4 cellular contexts compared by ENCODE assay signal in the genomic region with DNA sequence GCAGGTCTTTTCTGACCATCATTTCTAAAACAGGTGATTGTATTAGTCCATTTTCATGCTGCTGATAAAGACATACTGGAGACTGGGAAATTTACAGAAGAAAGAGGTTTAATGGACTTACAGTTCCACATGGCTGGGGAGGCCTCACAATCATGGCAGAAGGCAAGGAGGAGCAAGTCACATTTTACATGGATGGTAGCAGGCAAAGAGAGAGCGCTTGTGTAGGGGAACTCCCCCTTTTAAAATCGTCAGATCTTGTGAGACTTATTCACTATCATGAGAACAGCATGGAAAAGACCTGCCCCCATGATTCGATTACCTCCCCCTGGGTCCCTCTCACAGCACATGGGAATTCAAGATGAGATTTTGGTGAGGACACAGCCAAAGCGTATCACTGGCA. TPM values are rescaled to one million over a fixed set of nuclear protein-coding genes. Genes with fewer than 3 reads are reported as not detected.
DNase-seq lines count a peak whose midpoint lies in the region; ATAC-seq, FAIRE-seq and TF ChIP-seq lines count a peak whose summit lies in the region.
"Not testable (repeated sequence)": the region's sequence is repeated elsewhere in the genome, so short reads cannot be mapped to it uniquely, and the experiment has no call there.

No MANE protein-coding gene starts in this region.

- ATAC-seq in K562; HepG2; stimulated activated naive B cell treated with anti-CD40 and anti-IgM and Interleukin-4, amounts not matched to agents 10 μg/mL and 1 μg/mL and 100 μg/mL, for 72 hours (replicated peaks): not testable (repeated sequence)

- not testable (repeated sequence) for H3K27me3 ChIP-seq in K562 (ENCODE audit: control insufficient read depth in 2 of 2, insufficient read depth in 2 of 2, low read length in 2 of 2)
- peaks cover 2 to 23% of the 10 kb centered on the region in 2 experiments; a peak in 3 of 5 replicates for H3K27me3 ChIP-seq in HepG2 (ENCODE audit: control insufficient read depth in 1 of 2, insufficient read depth in 2 of 2, low read length in 2 of 2)

- CTCF ChIA-PET in K562 (lab: Yijun Ruan, JAX; ENCODE audit: low intra/inter-chr PET ratio); HepG2 (lab: Yijun Ruan, JAX; ENCODE audit: low intra/inter-chr PET ratio, low total read pairs): not testable (repeated sequence)

- FAIRE-seq in K562 (lab: Jason Lieb, UNC); HepG2 (lab: Jason Lieb, UNC): not testable (repeated sequence)

- not testable (repeated sequence) for BruUV-seq in K562 (replicated peaks; lab: Mats Ljungman, UMichigan); HepG2 (replicated peaks; lab: Mats Ljungman, UMichigan)

- POLR2A ChIA-PET in K562 (lab: Yijun Ruan, JAX); HepG2 (lab: Yijun Ruan, JAX): not testable (repeated sequence)

- peak overlapping the region; percentile 78 for H3K27ac Mint-ChIP-seq in endothelial cell (ENCODE audit: unreplicated experiment)
- H3K27ac Mint-ChIP-seq in stimulated activated naive B cell treated with anti-CD40 and anti-IgM and Interleukin-4, amounts not matched to agents 10 μg/mL and 1 μg/mL and 100 μg/mL, for 72 hours: peak overlapping the region; percentile 27

- 49% methylated on average over 4 of the region's 4 CpGs for WGBS in K562 (ENCODE audit: insufficient coverage, low coverage, missing lambda C conversion rate)
- 63% methylated on average over 4 of the region's 4 CpGs for WGBS in HepG2 (ENCODE audit: low lambda C conversion rate)

- not testable (repeated sequence) for TF ChIP-seq RAD21 in K562 (CRISPR knock-in tag; conservative IDR thresholded peaks at IDR 0.05 in 1 of 2, IDR thresholded peaks at IDR 0.05 in 1 of 2); HepG2 (CRISPR knock-in tag; IDR thresholded peaks at IDR 0.05)

- not testable (repeated sequence) for TF ChIP-seq POLR2A in K562 (conservative IDR thresholded peaks at IDR 0.05); HepG2 (IDR thresholded peaks at IDR 0.05; ENCODE audit: insufficient read depth in 1 of 2, low read depth in 2 of 2, low read length in 2 of 2)

- intact Hi-C loops in K562 (cut with micrococcal nuclease); HepG2 (cut with micrococcal nuclease; ENCODE audit: unreplicated experiment): not testable (repeated sequence)

- not testable (repeated sequence) for TF ChIP-seq CTCF in K562 (IDR thresholded peaks at IDR 0.05 in 2 of 3, conservative IDR thresholded peaks at IDR 0.05 in 1 of 3; ENCODE audit: insufficient read depth in 2 of 3, low read depth in 1 of 3, low read length in 3 of 3); endothelial cell (IDR thresholded peaks at IDR 0.05; ENCODE audit: unreplicated experiment); HepG2 (CRISPR knock-in tag; IDR thresholded peaks at IDR 0.05)

- H3K9me3 ChIP-seq in K562 (replicated peaks; ENCODE audit: control insufficient read depth, insufficient read depth, low read depth, low read length); HepG2 (ENCODE audit: low read length): not testable (repeated sequence)

- H3K36me3 ChIP-seq in K562 (ENCODE audit: control insufficient read depth, insufficient read depth, low read length); HepG2 (replicated peaks in 1 of 2; ENCODE audit: control insufficient read depth in 1 of 2, insufficient read depth in 2 of 2, low read length in 2 of 2): not testable (repeated sequence)

- not testable (repeated sequence) for H3K4me1 Mint-ChIP-seq in endothelial cell (ENCODE audit: unreplicated experiment); stimulated activated naive B cell treated with anti-CD40 and anti-IgM and Interleukin-4, amounts not matched to agents 10 μg/mL and 1 μg/mL and 100 μg/mL, for 72 hours

- in situ Hi-C loops in K562 (cut with MboI); HepG2 (cut with HindIII; ENCODE audit: extremely low pct_ligation_motif_present, low pct_unique_long_range_greater_than_20kb): not testable (repeated sequence)

- not testable (repeated sequence) for H3K27ac ChIP-seq in K562 (ENCODE audit: extremely low read depth, low read depth, low read length); HepG2 (ENCODE audit: extremely low read length, insufficient read depth, low read length)

- H2AFZ ChIP-seq in K562 (ENCODE audit: low read depth, low read length); HepG2 (ENCODE audit: low read length): not testable (repeated sequence)

- H3K9me3 Mint-ChIP-seq in endothelial cell (ENCODE audit: unreplicated experiment); stimulated activated naive B cell treated with anti-CD40 and anti-IgM and Interleukin-4, amounts not matched to agents 10 μg/mL and 1 μg/mL and 100 μg/mL, for 72 hours: not testable (repeated sequence)

- H4K20me1 ChIP-seq in K562 (replicated peaks; ENCODE audit: control insufficient read depth, insufficient read depth, low read length); HepG2 (ENCODE audit: insufficient read depth, low read length): not testable (repeated sequence)

- H3K4me3 ChIP-seq in K562; HepG2 (replicated peaks in 1 of 3; ENCODE audit: insufficient read depth in 1 of 3, low read depth in 2 of 3, low read length in 3 of 3): not testable (repeated sequence)

- H3K79me2 ChIP-seq in K562 (ENCODE audit: control insufficient read depth, insufficient read depth, low read length); HepG2 (ENCODE audit: insufficient read depth, low read length): not testable (repeated sequence)

- H3K4me1 ChIP-seq in K562 (replicated peaks in 1 of 2; ENCODE audit: control insufficient read depth in 2 of 2, insufficient read depth in 2 of 2, low read length in 2 of 2): not testable (repeated sequence)
- H3K4me1 ChIP-seq in HepG2 (ENCODE audit: insufficient read depth, low read length): peaks cover 14% of the 10 kb centered on the region

- H3K27me3 Mint-ChIP-seq in endothelial cell (ENCODE audit: unreplicated experiment); stimulated activated naive B cell treated with anti-CD40 and anti-IgM and Interleukin-4, amounts not matched to agents 10 μg/mL and 1 μg/mL and 100 μg/mL, for 72 hours: not testable (repeated sequence)

- TF ChIP-seq EP300 in K562 (IDR thresholded peaks at IDR 0.05; ENCODE audit: low read length); HepG2 (IDR thresholded peaks at IDR 0.05; ENCODE audit: low read depth in 2 of 2, low read length in 2 of 2); HepG2 (CRISPR knock-in tag; IDR thresholded peaks at IDR 0.05; ENCODE audit: borderline replicate concordance): not testable (repeated sequence)

- H3K9ac ChIP-seq in K562 (ENCODE audit: insufficient read depth in 1 of 2, low read depth in 2 of 2, low read length in 2 of 2); HepG2 (ENCODE audit: insufficient read depth, low read depth, low read length): not testable (repeated sequence)

- DNase-seq in K562 (ENCODE audit: extremely low read depth in 1 of 4, low spot score in 3 of 4); endothelial cell (ENCODE audit: low spot score); HepG2 (ENCODE audit: low spot score); stimulated activated naive B cell treated with anti-CD40 and anti-IgM and Interleukin-4, amounts not matched to agents 10 μg/mL and 1 μg/mL and 100 μg/mL, for 72 hours: not testable (repeated sequence)

- H3K4me2 ChIP-seq in K562 (ENCODE audit: insufficient read depth, low read length); HepG2 (ENCODE audit: low read depth, low read length): not testable (repeated sequence)

- not testable (repeated sequence) for H3K4me3 Mint-ChIP-seq in endothelial cell (ENCODE audit: unreplicated experiment); stimulated activated naive B cell treated with anti-CD40 and anti-IgM and Interleukin-4, amounts not matched to agents 10 μg/mL and 1 μg/mL and 100 μg/mL, for 72 hours

- H3K36me3 Mint-ChIP-seq in endothelial cell (ENCODE audit: low read depth, unreplicated experiment); stimulated activated naive B cell treated with anti-CD40 and anti-IgM and Interleukin-4, amounts not matched to agents 10 μg/mL and 1 μg/mL and 100 μg/mL, for 72 hours: not testable (repeated sequence)

- not testable (repeated sequence) for H3K9me1 ChIP-seq in K562 (ENCODE audit: control insufficient read depth, insufficient read depth, low read length)

RNA-seq across cellular contexts. Expression of gene EIF3D, which starts 4.4 kb away (rescaled TPM):
- total RNA-seq in K562 (2011; cell fraction: chromatin; rRNA removed; ENCODE audit: low replicate concordance): 224 and 314 TPM in 2 replicates
- total RNA-seq in K562 (2011; cell fraction: nucleolus; rRNA removed): 208 and 235 TPM in 2 replicates
- total RNA-seq in K562 (2011; cell fraction: nucleoplasm; rRNA removed): 194 and 205 TPM in 2 replicates
- total RNA-seq in K562 (2014; rRNA removed) (279 and 290 TPM in 2 replicates), K562 (2014; rRNA removed; fragmentation: Illumina TruSeq; extraction: Trizol) (256 and 278 TPM in 2 replicates), K562 (2015; rRNA removed; fragmentation: Illumina TruSeq; extraction: Trizol) (265 and 279 TPM in 2 replicates), K562 (2021) (191 and 207 TPM in 2 replicates), endothelial cell (ENCODE audit: unreplicated experiment) (189 TPM), HepG2 (2016; rRNA removed; fragmentation: Illumina TruSeq; extraction: Trizol) (118 and 127 TPM in 2 replicates)
- polyA plus RNA-seq in K562 (2011; rRNA removed) (397 and 422 TPM in 2 replicates), K562 (2014; fragmentation: Illumina TruSeq; extraction: Trizol) (368 and 398 TPM in 2 replicates), K562 (2014; fragmentation: Nextera tagmentation; extraction: Ambion mirVana) (100 to 1,000 TPM; 199 to 351 TPM), K562 (2014; rRNA removed) (278 and 293 TPM in 2 replicates), HepG2 (2011; rRNA removed) (229 and 274 TPM in 2 replicates)
- polyA plus RNA-seq in K562 (2011; cell fraction: cytosol; rRNA removed): 502 and 509 TPM in 2 replicates
- polyA plus RNA-seq in K562 (2011; cell fraction: nucleus; rRNA removed): 297 TPM in 2 replicates
- polyA plus RNA-seq in K562 (2012): 208 and 287 TPM in 2 replicates
- 513 and 629 TPM in 2 replicates for polyA minus RNA-seq in K562 (2011; rRNA and poly(A)+ RNA removed)
- polyA minus RNA-seq in K562 (2011; cell fraction: cytosol; rRNA and poly(A)+ RNA removed): 261 and 266 TPM in 2 replicates
- polyA minus RNA-seq in K562 (2011; cell fraction: nucleus; rRNA and poly(A)+ RNA removed): 122 and 177 TPM in 2 replicates
- 41.6 and 58.8 TPM in 2 replicates for total RNA-seq in HepG2 (2016; cell fraction: cytosol; rRNA removed; fragmentation: Illumina TruSeq; extraction: Trizol; ENCODE audit: low read depth)
- 113 and 131 TPM in 2 replicates for total RNA-seq in HepG2 (2016; cell fraction: insoluble cytoplasmic fraction; rRNA removed; fragmentation: Illumina TruSeq; extraction: Trizol)
- total RNA-seq in HepG2 (2016; cell fraction: membrane; rRNA removed; fragmentation: Illumina TruSeq; extraction: Trizol): 61.2 and 67.3 TPM in 2 replicates
- total RNA-seq in HepG2 (2016; cell fraction: nucleus; rRNA removed; fragmentation: Illumina TruSeq; extraction: Trizol): 80.3 and 81.1 TPM in 2 replicates
- 299 and 371 TPM in 2 replicates for polyA plus RNA-seq in HepG2 (2011; cell fraction: cytosol; rRNA removed)
- polyA plus RNA-seq in HepG2 (2011; cell fraction: nucleus; rRNA removed): 186 and 204 TPM in 2 replicates
- polyA plus RNA-seq in HepG2 (2012): 111 and 140 TPM in 2 replicates
- 33.0 and 38.8 TPM in 2 replicates for polyA plus RNA-seq in HepG2 (2016; cell fraction: cytosol; fragmentation: Illumina TruSeq; extraction: Trizol; ENCODE audit: low read depth)
- 129 and 130 TPM in 2 replicates for polyA plus RNA-seq in HepG2 (2016; cell fraction: insoluble cytoplasmic fraction; fragmentation: Illumina TruSeq; extraction: Trizol; ENCODE audit: low read depth)
- polyA plus RNA-seq in HepG2 (2016; cell fraction: membrane; fragmentation: Illumina TruSeq; extraction: Trizol; ENCODE audit: low read depth): 46.4 and 61.7 TPM in 2 replicates
- 111 and 119 TPM in 2 replicates for polyA plus RNA-seq in HepG2 (2016; cell fraction: nucleus; fragmentation: Illumina TruSeq; extraction: Trizol; ENCODE audit: insufficient read depth, low read depth)
- 311 and 338 TPM in 2 replicates for polyA minus RNA-seq in HepG2 (2011; rRNA and poly(A)+ RNA removed; ENCODE audit: low replicate concordance)
- 142 and 149 TPM in 2 replicates for polyA minus RNA-seq in HepG2 (2011; cell fraction: cytosol; rRNA and poly(A)+ RNA removed)
- 124 and 145 TPM in 2 replicates for polyA minus RNA-seq in HepG2 (2011; cell fraction: nucleus; rRNA and poly(A)+ RNA removed)

RNA-seq across cellular contexts. Expression of gene FOXRED2, which starts 26.5 kb away (rescaled TPM):
- 10.1 and 19.1 TPM in 2 replicates for total RNA-seq in K562 (2011; cell fraction: chromatin; rRNA removed; ENCODE audit: low replicate concordance)
- total RNA-seq in K562 (2011; cell fraction: nucleolus; rRNA removed): 17.4 and 20.0 TPM in 2 replicates
- 16.1 and 24.4 TPM in 2 replicates for total RNA-seq in K562 (2011; cell fraction: nucleoplasm; rRNA removed)
- 11.2 and 14.1 TPM in 2 replicates for total RNA-seq in K562 (2014; rRNA removed)
- 5.7 and 5.8 TPM in 2 replicates for total RNA-seq in K562 (2014; rRNA removed; fragmentation: Illumina TruSeq; extraction: Trizol)
- 7.8 and 8.9 TPM in 2 replicates for total RNA-seq in K562 (2015; rRNA removed; fragmentation: Illumina TruSeq; extraction: Trizol)
- 42.3 and 48.4 TPM in 2 replicates for total RNA-seq in K562 (2021)
- polyA plus RNA-seq in K562 (2011; rRNA removed): 2.8 and 3.8 TPM in 2 replicates
- polyA plus RNA-seq in K562 (2011; cell fraction: cytosol; rRNA removed): 4.5 and 6.9 TPM in 2 replicates
- polyA plus RNA-seq in K562 (2011; cell fraction: nucleus; rRNA removed): 5.0 and 9.6 TPM in 2 replicates
- polyA plus RNA-seq in K562 (2012): 15.8 and 21.8 TPM in 2 replicates
- 19.8 and 20.6 TPM in 2 replicates for polyA plus RNA-seq in K562 (2014; fragmentation: Illumina TruSeq; extraction: Trizol)
- polyA plus RNA-seq in K562 (2014; fragmentation: Nextera tagmentation; extraction: Ambion mirVana): 1 to 10 TPM; 5.4 to 5.7 TPM
- polyA plus RNA-seq in K562 (2014; rRNA removed): 10.1 and 14.3 TPM in 2 replicates
- polyA minus RNA-seq in K562 (2011; rRNA and poly(A)+ RNA removed): 4.2 and 5.8 TPM in 2 replicates
- 11.1 and 14.3 TPM in 2 replicates for polyA minus RNA-seq in K562 (2011; cell fraction: cytosol; rRNA and poly(A)+ RNA removed)
- 4.0 and 4.6 TPM in 2 replicates for polyA minus RNA-seq in K562 (2011; cell fraction: nucleus; rRNA and poly(A)+ RNA removed)
- 17.6 TPM for total RNA-seq in endothelial cell (ENCODE audit: unreplicated experiment)
- total RNA-seq in HepG2 (2016; rRNA removed; fragmentation: Illumina TruSeq; extraction: Trizol): 20.8 and 28.1 TPM in 2 replicates
- total RNA-seq in HepG2 (2016; cell fraction: cytosol; rRNA removed; fragmentation: Illumina TruSeq; extraction: Trizol; ENCODE audit: low read depth): 7.3 and 8.2 TPM in 2 replicates
- total RNA-seq in HepG2 (2016; cell fraction: insoluble cytoplasmic fraction; rRNA removed; fragmentation: Illumina TruSeq; extraction: Trizol): 20.3 and 27.3 TPM in 2 replicates
- 21.0 and 23.1 TPM in 2 replicates for total RNA-seq in HepG2 (2016; cell fraction: membrane; rRNA removed; fragmentation: Illumina TruSeq; extraction: Trizol)
- 36.0 and 41.8 TPM in 2 replicates for total RNA-seq in HepG2 (2016; cell fraction: nucleus; rRNA removed; fragmentation: Illumina TruSeq; extraction: Trizol)
- polyA plus RNA-seq in HepG2 (2011; rRNA removed): 8.6 and 9.3 TPM in 2 replicates
- 6.1 and 7.7 TPM in 2 replicates for polyA plus RNA-seq in HepG2 (2011; cell fraction: cytosol; rRNA removed)
- 13.7 and 15.2 TPM in 2 replicates for polyA plus RNA-seq in HepG2 (2011; cell fraction: nucleus; rRNA removed)
- 14.0 and 17.1 TPM in 2 replicates for polyA plus RNA-seq in HepG2 (2012)
- polyA plus RNA-seq in HepG2 (2016; cell fraction: cytosol; fragmentation: Illumina TruSeq; extraction: Trizol; ENCODE audit: low read depth): 4.4 and 4.5 TPM in 2 replicates
- polyA plus RNA-seq in HepG2 (2016; cell fraction: insoluble cytoplasmic fraction; fragmentation: Illumina TruSeq; extraction: Trizol; ENCODE audit: low read depth): 24.5 and 29.9 TPM in 2 replicates
- polyA plus RNA-seq in HepG2 (2016; cell fraction: membrane; fragmentation: Illumina TruSeq; extraction: Trizol; ENCODE audit: low read depth): 14.7 and 14.9 TPM in 2 replicates
- 46.8 and 52.4 TPM in 2 replicates for polyA plus RNA-seq in HepG2 (2016; cell fraction: nucleus; fragmentation: Illumina TruSeq; extraction: Trizol; ENCODE audit: insufficient read depth, low read depth)
- polyA minus RNA-seq in HepG2 (2011; rRNA and poly(A)+ RNA removed; ENCODE audit: low replicate concordance): 15.6 and 23.7 TPM in 2 replicates
- 11.4 and 13.1 TPM in 2 replicates for polyA minus RNA-seq in HepG2 (2011; cell fraction: cytosol; rRNA and poly(A)+ RNA removed)
- 8.6 and 10.9 TPM in 2 replicates for polyA minus RNA-seq in HepG2 (2011; cell fraction: nucleus; rRNA and poly(A)+ RNA removed)

RNA-seq across cellular contexts. Expression of gene TXN2, which starts 51.9 kb away (rescaled TPM):
- total RNA-seq in K562 (2011; cell fraction: chromatin; rRNA removed; ENCODE audit: low replicate concordance): 17.4 and 41.4 TPM in 2 replicates
- total RNA-seq in K562 (2011; cell fraction: nucleolus; rRNA removed): 38.5 and 47.9 TPM in 2 replicates
- total RNA-seq in K562 (2011; cell fraction: nucleoplasm; rRNA removed): 38.9 and 53.1 TPM in 2 replicates
- total RNA-seq in K562 (2014; rRNA removed) (95.0 and 111 TPM in 2 replicates), K562 (2014; rRNA removed; fragmentation: Illumina TruSeq; extraction: Trizol) (46.2 and 48.5 TPM in 2 replicates), K562 (2015; rRNA removed; fragmentation: Illumina TruSeq; extraction: Trizol) (48.6 and 55.6 TPM in 2 replicates), K562 (2021) (118 TPM in 2 replicates), endothelial cell (ENCODE audit: unreplicated experiment) (67.3 TPM), HepG2 (2016; rRNA removed; fragmentation: Illumina TruSeq; extraction: Trizol) (41.4 and 61.4 TPM in 2 replicates)
- polyA plus RNA-seq in K562 (2011; rRNA removed) (163 and 187 TPM in 2 replicates), K562 (2014; fragmentation: Illumina TruSeq; extraction: Trizol) (108 and 125 TPM in 2 replicates), K562 (2014; fragmentation: Nextera tagmentation; extraction: Ambion mirVana) (100 to 1,000 TPM; 306 to 399 TPM), K562 (2014; rRNA removed) (160 and 186 TPM in 2 replicates), HepG2 (2011; rRNA removed) (109 and 110 TPM in 2 replicates)
- polyA plus RNA-seq in K562 (2011; cell fraction: cytosol; rRNA removed): 281 and 292 TPM in 2 replicates
- polyA plus RNA-seq in K562 (2011; cell fraction: nucleus; rRNA removed): 107 and 113 TPM in 2 replicates
- polyA plus RNA-seq in K562 (2012): 124 and 188 TPM in 2 replicates
- 149 and 167 TPM in 2 replicates for polyA minus RNA-seq in K562 (2011; rRNA and poly(A)+ RNA removed)
- 55.2 and 64.8 TPM in 2 replicates for polyA minus RNA-seq in K562 (2011; cell fraction: cytosol; rRNA and poly(A)+ RNA removed)
- 13.1 and 24.8 TPM in 2 replicates for polyA minus RNA-seq in K562 (2011; cell fraction: nucleus; rRNA and poly(A)+ RNA removed)
- 25.1 and 26.3 TPM in 2 replicates for total RNA-seq in HepG2 (2016; cell fraction: cytosol; rRNA removed; fragmentation: Illumina TruSeq; extraction: Trizol; ENCODE audit: low read depth)
- 43.5 and 58.4 TPM in 2 replicates for total RNA-seq in HepG2 (2016; cell fraction: insoluble cytoplasmic fraction; rRNA removed; fragmentation: Illumina TruSeq; extraction: Trizol)
- total RNA-seq in HepG2 (2016; cell fraction: membrane; rRNA removed; fragmentation: Illumina TruSeq; extraction: Trizol): 41.6 and 41.7 TPM in 2 replicates
- total RNA-seq in HepG2 (2016; cell fraction: nucleus; rRNA removed; fragmentation: Illumina TruSeq; extraction: Trizol): 22.3 and 24.9 TPM in 2 replicates
- 154 and 163 TPM in 2 replicates for polyA plus RNA-seq in HepG2 (2011; cell fraction: cytosol; rRNA removed)
- 73.0 and 74.6 TPM in 2 replicates for polyA plus RNA-seq in HepG2 (2011; cell fraction: nucleus; rRNA removed)
- 58.3 and 59.9 TPM in 2 replicates for polyA plus RNA-seq in HepG2 (2012)
- 60.8 and 72.4 TPM in 2 replicates for polyA plus RNA-seq in HepG2 (2016; cell fraction: cytosol; fragmentation: Illumina TruSeq; extraction: Trizol; ENCODE audit: low read depth)
- polyA plus RNA-seq in HepG2 (2016; cell fraction: insoluble cytoplasmic fraction; fragmentation: Illumina TruSeq; extraction: Trizol; ENCODE audit: low read depth): 152 and 166 TPM in 2 replicates
- polyA plus RNA-seq in HepG2 (2016; cell fraction: membrane; fragmentation: Illumina TruSeq; extraction: Trizol; ENCODE audit: low read depth): 76.6 and 79.8 TPM in 2 replicates
- 71.7 and 73.1 TPM in 2 replicates for polyA plus RNA-seq in HepG2 (2016; cell fraction: nucleus; fragmentation: Illumina TruSeq; extraction: Trizol; ENCODE audit: insufficient read depth, low read depth)
- polyA minus RNA-seq in HepG2 (2011; rRNA and poly(A)+ RNA removed; ENCODE audit: low replicate concordance): 73.8 and 91.5 TPM in 2 replicates
- 34.7 and 35.7 TPM in 2 replicates for polyA minus RNA-seq in HepG2 (2011; cell fraction: cytosol; rRNA and poly(A)+ RNA removed)
- polyA minus RNA-seq in HepG2 (2011; cell fraction: nucleus; rRNA and poly(A)+ RNA removed): 19.7 and 25.7 TPM in 2 replicates
